ENCODE assay signal across 16 cellular contexts in genomic region chr1:224640587-224640986, GRCh38. TPM values are rescaled to one million over a fixed set of nuclear protein-coding genes. Genes with fewer than 3 reads are reported as not detected.
DNase-seq lines count a peak whose midpoint lies in the region; ATAC-seq, FAIRE-seq and TF ChIP-seq lines count a peak whose summit lies in the region.
"Had no signal": no experiment of that assay in that cellular context is flagged by ENCODE, and none has a peak within 500 bp of the region (broad histone marks: within the 10 kb centered on the region; RNA-seq: fewer than 3 reads in every experiment).

No MANE protein-coding gene starts in this region.

- no peaks in the 10 kb centered on the region for H3K9me3 Mint-ChIP-seq in astrocyte (ENCODE audit: unreplicated experiment)
- H3K9me3 Mint-ChIP-seq: CD8-positive, alpha-beta T cell had no signal

- no TSS peak for BruUV-seq in HCT116 (replicated peaks; lab: Mats Ljungman, UMichigan)

- H3K27me3 ChIP-seq in BLaER1 (no peaks in the 10 kb centered on the region), HCT116 (ENCODE audit: insufficient read depth, low read length) (no peaks in the 10 kb centered on the region), astrocyte (ENCODE audit: insufficient read depth, low read length) (no peaks in the 10 kb centered on the region), neuronal stem cell (ENCODE audit: control insufficient read depth in 3 of 3, insufficient read depth in 3 of 3, low read depth in 1 of 3, low read length in 3 of 3) (peaks cover 0 to 8% (median 0%) of the 10 kb centered on the region in 3 experiments)
- H3K27me3 ChIP-seq: SJSA1 had no signal

- H3K4ac ChIP-seq in neuronal stem cell (ENCODE audit: low read length) = no peak overlapping the region

- no peaks in the 10 kb centered on the region for H3K9me2 ChIP-seq in HCT116 (ENCODE audit: insufficient read depth)

- no peak overlapping the region for H4K91ac ChIP-seq in neuronal stem cell (ENCODE audit: low read depth, low read length, poor library complexity)

- H2BK12ac ChIP-seq in neuronal stem cell (ENCODE audit: low read length) = no peak overlapping the region

- H3K79me2 ChIP-seq in HCT116 (ENCODE audit: insufficient read depth, low read length) (no peaks in the 10 kb centered on the region), astrocyte (ENCODE audit: insufficient read depth, low read length) (peaks cover 88% of the 10 kb centered on the region)

- no peak overlapping the region for H2AFZ ChIP-seq in HCT116 (ENCODE audit: low read depth, low read length, poor library complexity, severe bottlenecking)
- H2AFZ ChIP-seq in astrocyte (ENCODE audit: low read depth, low read length) = no peak overlapping the region
- H2AFZ ChIP-seq in neuronal stem cell (ENCODE audit: low read length) = no peak overlapping the region

- H3K14ac ChIP-seq in neuronal stem cell (ENCODE audit: low read length) = no peak overlapping the region

- no CpG with 5 or more reads among the region's 4 CpGs for WGBS in neuronal stem cell (ENCODE audit: extremely low coverage in 2 of 2, insufficient read length in 2 of 2, insufficient replicate concordance in 1 of 2), 2 donors

- TF ChIP-seq RAD21 in HCT116 (IDR thresholded peaks at IDR 0.05; ENCODE audit: low read depth) = no peak

- no peak overlapping the region for H4K8ac ChIP-seq in neuronal stem cell (ENCODE audit: low read depth, low read length)

- H3K79me1 ChIP-seq in neuronal stem cell (ENCODE audit: low read depth, low read length) = no peaks in the 10 kb centered on the region

- DNase-seq in HCT116 (ENCODE audit: low read depth, low spot score) (no peak), astrocyte (ENCODE audit: low read depth) (no peak), neuronal stem cell (ENCODE audit: low spot score) (no peak), HT-29 (ENCODE audit: low spot score) (no peak), NCI-H1694 treated with DMSO at 0.1 percent for 48 hours (lab: John Stamatoyannopoulos, UW) (no peak)
- no peak for DNase-seq in stimulated activated naive CD4-positive, alpha-beta T cell (lab: John Stamatoyannopoulos, UW)
- no peak for DNase-seq in activated T-cell treated with anti-CD3 and anti-CD28 coated beads, Interleukin-2, amount 50 U/mL, for 1 hour
- DNase-seq: CD8-positive, alpha-beta T cell; NCI-H226 had no signal

- H3K4me2 ChIP-seq in BLaER1 (peak overlapping the region; percentile 85), HCT116 (ENCODE audit: low read length) (peak overlapping the region; percentile 32; the same call in 1 of the 2 replicates), astrocyte (ENCODE audit: low read length) (peak overlapping the region; percentile 3), neuronal stem cell (ENCODE audit: insufficient read depth, low read length, poor library complexity, severe bottlenecking) (no peak overlapping the region)
- H3K4me2 ChIP-seq: A549 had no signal

- RAD21 ChIA-PET in HCT116 (lab: Charles Lee; ENCODE audit: low non-redundant PET in 1 of 2, low total read pairs in 2 of 2, uncharacterized antibody in 2 of 2, unreplicated experiment in 2 of 2) = interaction anchor here (0.8 to 1.8 kb wide), 3 partner anchors 125 to 282 kb away, joined by 3 to 9 read pairs (median 6); no protein-coding TSS in a partner anchor

- TF ChIP-seq POLR2A in HCT116 (IDR thresholded peaks at IDR 0.05; ENCODE audit: borderline replicate concordance, extremely low read depth, insufficient read depth, insufficient read length) = no peak

- peak overlapping the region; percentile 34 for H3K18ac ChIP-seq in neuronal stem cell (ENCODE audit: low read length)

- H3K36me3 ChIP-seq in BLaER1 (no peaks in the 10 kb centered on the region), HCT116 (ENCODE audit: control insufficient read depth in 1 of 2, insufficient read depth in 2 of 2, low read length in 2 of 2) (no peaks in the 10 kb centered on the region), astrocyte (ENCODE audit: insufficient read depth, low read length) (no peaks in the 10 kb centered on the region), neuronal stem cell (replicated peaks in 1 of 2; ENCODE audit: control insufficient read depth in 2 of 2, insufficient read depth in 2 of 2, low read length in 2 of 2) (no peaks in the 10 kb centered on the region)
- H3K36me3 ChIP-seq: SJSA1 had no signal

- H3K9ac ChIP-seq in BLaER1 (no peak overlapping the region), HCT116 (ENCODE audit: low read length) (no peak overlapping the region), astrocyte (ENCODE audit: low read length) (no peak overlapping the region), neuronal stem cell (ENCODE audit: low read depth, low read length, poor library complexity) (no peak overlapping the region)

- no peak overlapping the region for H3K4me3 Mint-ChIP-seq in astrocyte (ENCODE audit: unreplicated experiment)
- H3K4me3 Mint-ChIP-seq: CD8-positive, alpha-beta T cell had no signal

- CTCF ChIA-PET in HCT116 (lab: Charles Lee) = interaction anchor here (0.9 to 2.4 kb wide), 8 partner anchors 8 to 282 kb away, joined by 3 to 23 read pairs (median 4); no protein-coding TSS in a partner anchor

- TF ChIP-seq CTCF in HCT116 (IDR thresholded peaks at IDR 0.05 in 2 of 3, conservative IDR thresholded peaks at IDR 0.05 in 1 of 3; ENCODE audit: borderline replicate concordance in 1 of 3, insufficient read depth in 1 of 3, low read depth in 2 of 3, low read length in 2 of 3) (no peak), astrocyte (IDR thresholded peaks at IDR 0.05; ENCODE audit: insufficient read depth, low read depth, low read length) (no peak)

- no peak overlapping the region for H3K23ac ChIP-seq in neuronal stem cell (ENCODE audit: low read depth, low read length, poor library complexity)

- H3K36me3 Mint-ChIP-seq in astrocyte (ENCODE audit: low read depth, unreplicated experiment) = no peaks in the 10 kb centered on the region
- H3K36me3 Mint-ChIP-seq: CD8-positive, alpha-beta T cell had no signal

- H2BK120ac ChIP-seq in neuronal stem cell (ENCODE audit: low read depth, low read length) = no peak overlapping the region

- peaks cover 21% of the 10 kb centered on the region for H3K4me1 Mint-ChIP-seq in astrocyte (ENCODE audit: low read depth, unreplicated experiment)

- intact Hi-C loops in HCT116 (cut with micrococcal nuclease) = loop anchor here (2.0 to 10.0 kb wide), 2 partner anchors 212 to 1334 kb away; no protein-coding TSS in a partner anchor

- H3K4me3 ChIP-seq in BLaER1 = peak overlapping the region; percentile 4; the same call in 1 of the 2 replicates
- no peak overlapping the region for H3K4me3 ChIP-seq in HCT116 (replicated peaks in 1 of 2; ENCODE audit: low read depth in 1 of 2, low read length in 2 of 2)
- no peak overlapping the region for H3K4me3 ChIP-seq in astrocyte (ENCODE audit: insufficient read depth, low read depth, low read length)
- H3K4me3 ChIP-seq in neuronal stem cell (ENCODE audit: low read length in 2 of 2) = no peak overlapping the region
- H3K4me3 ChIP-seq: A549, K562, SJSA1 had no signal

- ATAC-seq in HCT116 = no peak
- ATAC-seq: CD8-positive, alpha-beta T cell had no signal

- no peak for FAIRE-seq in astrocyte (lab: Jason Lieb, UNC)
- FAIRE-seq: A549, GM12892, GM18507, H54, K562 had no signal

- POLR2A ChIA-PET in HCT116 (lab: Charles Lee) = no interaction called here

- H3K27ac ChIP-seq in BLaER1 (no peak overlapping the region), HCT116 (ENCODE audit: low read depth, low read length) (no peak overlapping the region), astrocyte (ENCODE audit: low read depth, low read length) (no peak overlapping the region), neuronal stem cell (replicated peaks; ENCODE audit: low read length) (no peak overlapping the region)
- H3K27ac ChIP-seq: A549 had no signal

- no peak overlapping the region for H2BK15ac ChIP-seq in neuronal stem cell (ENCODE audit: low read length)

- H2AK5ac ChIP-seq in neuronal stem cell (ENCODE audit: low read depth, low read length) = no peak overlapping the region

- H3K27ac Mint-ChIP-seq in astrocyte (ENCODE audit: unreplicated experiment) = no peak overlapping the region
- H3K27ac Mint-ChIP-seq: CD8-positive, alpha-beta T cell had no signal

- H3K4me1 ChIP-seq in BLaER1 (peaks cover 37% of the 10 kb centered on the region), HCT116 (ENCODE audit: control insufficient read depth in 1 of 2, insufficient read depth in 2 of 2, low read length in 2 of 2) (no peaks in the 10 kb centered on the region), astrocyte (ENCODE audit: insufficient read depth, low read length) (peaks cover 62% of the 10 kb centered on the region), neuronal stem cell (ENCODE audit: control insufficient read depth in 2 of 2, insufficient read depth in 1 of 2, low read depth in 1 of 2, low read length in 2 of 2) (peaks cover 0 to 11% of the 10 kb centered on the region in 2 donors)
- H3K4me1 ChIP-seq: A549 had no signal

- H3K9me3 ChIP-seq in BLaER1 = no peaks in the 10 kb centered on the region
- H3K9me3 ChIP-seq in HCT116 (ENCODE audit: control insufficient read depth in 1 of 2, insufficient read depth in 1 of 2, low read depth in 1 of 2, low read length in 2 of 2) = no peaks in the 10 kb centered on the region
- H3K9me3 ChIP-seq in astrocyte (ENCODE audit: insufficient read depth, low read depth, low read length) = no peaks in the 10 kb centered on the region
- H3K9me3 ChIP-seq in neuronal stem cell (replicated peaks in 1 of 2; ENCODE audit: control insufficient read depth in 2 of 2, insufficient read depth in 1 of 2, low read depth in 1 of 2, low read length in 2 of 2) = no peaks in the 10 kb centered on the region
- H3K9me3 ChIP-seq: A549, SJSA1 had no signal

- H2BK5ac ChIP-seq in neuronal stem cell (ENCODE audit: low read length) = no peak overlapping the region

- H4K20me1 ChIP-seq in BLaER1 (no peaks in the 10 kb centered on the region), HCT116 (ENCODE audit: insufficient read depth) (no peaks in the 10 kb centered on the region), astrocyte (ENCODE audit: insufficient read depth, low read length) (peaks cover 28% of the 10 kb centered on the region)

- peaks cover 2% of the 10 kb centered on the region for H3K27me3 Mint-ChIP-seq in astrocyte (ENCODE audit: low read depth, unreplicated experiment)

TF ChIP-seq in HCT116, 20 proteins besides CTCF, POLR2A, EP300 and RAD21 (continues in another document):
- TF ChIP-seq JUND (IDR thresholded peaks at IDR 0.05) (no peak), ELF1 (IDR thresholded peaks at IDR 0.05; ENCODE audit: borderline replicate concordance, low read depth) (no peak)

RNA-seq across cellular contexts. Expression of gene CNIH3, which starts 24.5 kb away (rescaled TPM):
- total RNA-seq in HCT116 (2021; ENCODE audit: unreplicated experiment) = 1.8 TPM
- polyA plus RNA-seq in HCT116 (2012) = 1.5 and 2.4 TPM in 2 replicates
- total RNA-seq in astrocyte = 7.7 and 8.5 TPM in 2 replicates
- 2.7 TPM for polyA plus RNA-seq in neuronal stem cell (2013, experiment 1 of 2)
- 2.1 TPM for polyA plus RNA-seq in neuronal stem cell (2013, experiment 2 of 2)
- 1.1 and 1.9 TPM in 2 replicates for total RNA-seq in HT-29 (2014; rRNA removed; shearing (Covaris generic))
